In the genomic region with DNA sequence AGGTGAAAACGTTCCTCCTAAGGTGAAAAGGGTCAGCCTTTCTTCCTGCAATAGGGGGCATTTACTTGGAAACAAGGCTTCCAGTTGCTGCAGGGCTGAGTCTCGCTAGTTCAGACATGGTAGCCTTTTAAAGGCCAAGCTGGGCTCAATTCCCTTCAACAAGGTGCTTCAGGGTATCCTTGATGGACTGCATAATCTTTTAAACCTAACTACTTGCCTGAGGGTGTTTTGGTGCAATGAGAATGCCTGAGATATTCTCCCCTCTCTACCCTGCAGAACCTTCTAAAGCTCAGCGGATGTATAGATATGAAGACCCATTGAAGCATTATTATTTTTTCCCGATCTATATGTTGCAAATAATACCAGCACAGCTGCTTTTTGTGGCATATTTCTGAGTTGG, we compare ENCODE assay signal across 31 cellular contexts.
A peak's percentile ranks its signal among the peaks of the same experiment; 100 is the strongest.
DNase-seq lines count a peak whose midpoint lies in the region; ATAC-seq and TF ChIP-seq lines count a peak whose summit lies in the region.
"Had no signal": no experiment of that assay in that cellular context is flagged by ENCODE, and none has a peak within 500 bp of the region (broad histone marks: within the 10 kb centered on the region; RNA-seq: fewer than 3 reads in every experiment).

No MANE protein-coding gene starts in this region.

- no peak overlapping the region for H4K91ac ChIP-seq in trophoblast cell (ENCODE audit: low read depth, low read length)

- peak; percentile 42 for DNase-seq in esophagus muscularis mucosa (ENCODE audit: extremely low spot score)
- DNase-seq in trophoblast cell = peak; percentile 73 to 96
- peak; percentile 20 to 40 for DNase-seq in vagina (ENCODE audit: extremely low spot score in 2 of 2)
- no peak for DNase-seq in cortex of kidney (lab: John Stamatoyannopoulos, UW)
- no peak for DNase-seq in upper lobe of left lung
- DNase-seq in NCI-H2081 (lab: John Stamatoyannopoulos, UW) = no peak
- DNase-seq: 8988T; ACHN; AML-193; BE2C; C1 segment of cervical spinal cord; Caco-2; Calu3; CD4-positive, alpha-beta memory T cell; CD4-positive, alpha-beta T cell; CD4-positive, CD25-positive, alpha-beta regulatory T cell; CD8-positive, alpha-beta memory T cell; CD8-positive, alpha-beta T cell; COR-L47; DMS 273 treated with DMSO at 0.1 percent for 48 hours; DMS153; DMS53; DMS79; DMS79 treated with DMSO at 0.1 percent for 48 hours; DND-41; EL had no signal

- H3K27ac ChIP-seq in esophagus muscularis mucosa (replicated peaks in 1 of 4) (no peak overlapping the region), trophoblast cell (ENCODE audit: low read depth, low read length) (no peak overlapping the region), vagina (no peak overlapping the region), upper lobe of left lung (no peak overlapping the region)
- H3K27ac ChIP-seq: 22Rv1; A549; BLaER1; BLaER1 treated with 17β-estradiol and CSF1 and Interleukin-3, amounts not matched to agents 10 nM and 100 nM; C4-2B had no signal

- no peak overlapping the region for H4K12ac ChIP-seq in trophoblast cell (ENCODE audit: low read depth, low read length)

- no peak overlapping the region for H3K14ac ChIP-seq in trophoblast cell (ENCODE audit: low read length)

- TF ChIP-seq EP300 in esophagus muscularis mucosa (IDR thresholded peaks at IDR 0.05) = no peak
- no peak for TF ChIP-seq EP300 in upper lobe of left lung (IDR thresholded peaks at IDR 0.05)

- intact Hi-C loops in esophagus muscularis mucosa (cut with DNase I) (no loop called here), vagina (cut with DNase I) (no loop called here)

- no peak overlapping the region for H3K23ac ChIP-seq in trophoblast cell (ENCODE audit: low read length)

- ATAC-seq in upper lobe of left lung (ENCODE audit: low FRiP score in 2 of 2) = no peak
- ATAC-seq: A549; CD8-positive, alpha-beta T cell had no signal

- H3K9ac ChIP-seq in trophoblast cell (ENCODE audit: low read length) = no peak overlapping the region
- H3K9ac ChIP-seq: BLaER1; BLaER1 treated with 17β-estradiol and CSF1 and Interleukin-3, amounts not matched to agents 10 nM and 100 nM had no signal

- TF ChIP-seq CTCF in esophagus muscularis mucosa (IDR thresholded peaks at IDR 0.05) (no peak), vagina (IDR thresholded peaks at IDR 0.05) (no peak), upper lobe of left lung (IDR thresholded peaks at IDR 0.05) (no peak)

- no peak overlapping the region for H3K4ac ChIP-seq in trophoblast cell (ENCODE audit: low read depth, low read length)

- H3K9me3 ChIP-seq in esophagus muscularis mucosa (peaks cover 0 to 11% (median 2%) of the 10 kb centered on the region in 4 donors), trophoblast cell (ENCODE audit: insufficient read depth, low read depth, low read length) (no peaks in the 10 kb centered on the region), vagina (no peaks in the 10 kb centered on the region), upper lobe of left lung (no peaks in the 10 kb centered on the region)
- H3K9me3 ChIP-seq: A549, BE2C, Caco-2 had no signal

- H4K8ac ChIP-seq in trophoblast cell (ENCODE audit: low read depth, low read length) = no peak overlapping the region

- H3K36me3 ChIP-seq in esophagus muscularis mucosa (no peaks in the 10 kb centered on the region), trophoblast cell (ENCODE audit: control insufficient read depth in 1 of 2, insufficient read depth in 2 of 2, low read length in 2 of 2) (no peaks in the 10 kb centered on the region), vagina (no peaks in the 10 kb centered on the region), upper lobe of left lung (no peaks in the 10 kb centered on the region)
- H3K36me3 ChIP-seq: BE2C; BLaER1; BLaER1 treated with 17β-estradiol and CSF1 and Interleukin-3, amounts not matched to agents 10 nM and 100 nM had no signal

- H2AK5ac ChIP-seq in trophoblast cell (ENCODE audit: low read length) = no peak overlapping the region

- WGBS in esophagus muscularis mucosa = 90% methylated on average over 3 of the region's 4 CpGs
- no CpG with 5 or more reads among the region's 4 CpGs for WGBS in trophoblast cell (ENCODE audit: extremely low coverage, insufficient coverage, insufficient read length)
- 78 to 83% methylated on average over 4 of the region's 4 CpGs for WGBS in upper lobe of left lung, 2 donors

- no peak overlapping the region for H3K4me2 ChIP-seq in trophoblast cell (ENCODE audit: low read length)
- H3K4me2 ChIP-seq: A549; BLaER1; BLaER1 treated with 17β-estradiol and CSF1 and Interleukin-3, amounts not matched to agents 10 nM and 100 nM had no signal

- H3K79me2 ChIP-seq in trophoblast cell (ENCODE audit: control insufficient read depth, insufficient read depth, low read length, poor library complexity) = no peaks in the 10 kb centered on the region

- H3K4me3 ChIP-seq in esophagus muscularis mucosa = no peak overlapping the region
- H3K4me3 ChIP-seq in trophoblast cell (ENCODE audit: low read depth, low read length) = no peak overlapping the region
- no peak overlapping the region for H3K4me3 ChIP-seq in vagina
- no peak overlapping the region for H3K4me3 ChIP-seq in upper lobe of left lung
- H3K4me3 ChIP-seq: A549; BLaER1; BLaER1 treated with 17β-estradiol and CSF1 and Interleukin-3, amounts not matched to agents 10 nM and 100 nM had no signal

- H2BK5ac ChIP-seq in trophoblast cell (ENCODE audit: low read depth, low read length, poor library complexity) = no peak overlapping the region

- H3K79me1 ChIP-seq in trophoblast cell (ENCODE audit: low read length) = no peaks in the 10 kb centered on the region

- no peaks in the 10 kb centered on the region for H3K27me3 ChIP-seq in esophagus muscularis mucosa
- no peaks in the 10 kb centered on the region for H3K27me3 ChIP-seq in trophoblast cell (ENCODE audit: insufficient read depth, low read length)
- H3K27me3 ChIP-seq in vagina = no peaks in the 10 kb centered on the region
- no peaks in the 10 kb centered on the region for H3K27me3 ChIP-seq in upper lobe of left lung
- H3K27me3 ChIP-seq: BE2C; BLaER1; BLaER1 treated with 17β-estradiol and CSF1 and Interleukin-3, amounts not matched to agents 10 nM and 100 nM had no signal

- TF ChIP-seq POLR2A in esophagus muscularis mucosa (IDR thresholded peaks at IDR 0.05; ENCODE audit: low read depth) = no peak
- TF ChIP-seq POLR2A in vagina (IDR thresholded peaks at IDR 0.05) = no peak
- TF ChIP-seq POLR2A in upper lobe of left lung (IDR thresholded peaks at IDR 0.05) = no peak

- no peak overlapping the region for H3K18ac ChIP-seq in trophoblast cell (ENCODE audit: low read length)

- no peaks in the 10 kb centered on the region for H3K4me1 ChIP-seq in esophagus muscularis mucosa
- no peaks in the 10 kb centered on the region for H3K4me1 ChIP-seq in trophoblast cell (ENCODE audit: control insufficient read depth in 1 of 2, insufficient read depth in 2 of 2, low read length in 2 of 2)
- no peaks in the 10 kb centered on the region for H3K4me1 ChIP-seq in vagina
- no peaks in the 10 kb centered on the region for H3K4me1 ChIP-seq in upper lobe of left lung
- H3K4me1 ChIP-seq: A549; BLaER1; BLaER1 treated with 17β-estradiol and CSF1 and Interleukin-3, amounts not matched to agents 10 nM and 100 nM; Caco-2 had no signal

- no peak overlapping the region for H2AFZ ChIP-seq in trophoblast cell (ENCODE audit: insufficient read depth, low read length, poor library complexity)

- H2BK120ac ChIP-seq in trophoblast cell (ENCODE audit: insufficient read depth, low read length, poor library complexity) = no peak overlapping the region

- H2BK12ac ChIP-seq in trophoblast cell (ENCODE audit: low read length) = no peak overlapping the region

Comparison
In these comparisons a context has a peak if more than half of its experiments do, and no peak if none do; other contexts are left out.
1. DNase-seq: peak in esophagus muscularis mucosa (single experiment), trophoblast cell (2 of 2) and vagina (2 of 2); none in cortex of kidney (single experiment), upper lobe of left lung (0 of 2) and NCI-H2081 (0 of 2).